ENCODE assay signal across 17 cellular contexts in genomic region chr15:66753687-66754377, GRCh38. TPM values are rescaled to one million over a fixed set of nuclear protein-coding genes. Genes with fewer than 3 reads are reported as not detected.
"Had no signal": no experiment of that assay in that cellular context is flagged by ENCODE, and none has a peak within 500 bp of the region (broad histone marks: within the 10 kb centered on the region; RNA-seq: fewer than 3 reads in every experiment).

No MANE protein-coding gene starts in this region.

- ATAC-seq: activated naive CD8-positive, alpha-beta T cell treated with anti-CD3 and anti-CD28 coated beads, Interleukin-2, amount 50 U/mL, for 24 hours; gastrocnemius medialis; naive thymus-derived CD4-positive, alpha-beta T cell; stimulated activated naive CD8-positive, alpha-beta T cell treated with anti-CD3 and anti-CD28 coated beads, Interleukin-15, amount 100 ng/mL, for 72 hours had no signal

- H3K27ac ChIP-seq: gastrocnemius medialis, neutrophil, SJSA1 had no signal

- H3K4me3 ChIP-seq: gastrocnemius medialis, lung, SJSA1, tibial nerve had no signal

- H3K36me3 ChIP-seq: gastrocnemius medialis, neutrophil had no signal

- DNase-seq: activated CD4-positive, alpha-beta memory T cell treated with anti-CD3 and anti-CD28 coated beads, Interleukin-2, amount 10 ng/mL, durations not matched to agents 7 days and 5 days; activated CD4-positive, alpha-beta T cell treated with anti-CD3 and anti-CD28 coated beads for 1 hour; activated CD8-positive, alpha-beta memory T cell treated with anti-CD3 and anti-CD28 coated beads, Interleukin-2, amount 50 U/mL, for 48 hours; activated naive CD4-positive, alpha-beta T cell; activated naive CD8-positive, alpha-beta T cell treated with anti-CD3 and anti-CD28 coated beads, Interleukin-2, amount 50 U/mL, for 24 hours; central memory CD4-positive, alpha-beta T cell; cortex of kidney; effector CD8-positive, alpha-beta T cell; gastrocnemius medialis; naive thymus-derived CD4-positive, alpha-beta T cell; stimulated activated CD4-positive, alpha-beta T cell treated with anti-CD3 and anti-CD28 coated beads, Interleukin-4, amount 100 ng/mL, for 24 hours; stimulated activated naive CD8-positive, alpha-beta T cell treated with anti-CD3 and anti-CD28 coated beads, Interleukin-15, amount 100 ng/mL, for 72 hours; SW 1271 had no signal

- H3K27me3 ChIP-seq: gastrocnemius medialis, SJSA1, tibial nerve had no signal

- H3K9me3 ChIP-seq: gastrocnemius medialis, neutrophil had no signal

RNA-seq across cellular contexts. Expression of gene SMAD6, which starts 51.8 kb away (rescaled TPM):
- polyA plus RNA-seq: naive thymus-derived CD4-positive, alpha-beta T cell had no signal
